In the genomic region with DNA sequence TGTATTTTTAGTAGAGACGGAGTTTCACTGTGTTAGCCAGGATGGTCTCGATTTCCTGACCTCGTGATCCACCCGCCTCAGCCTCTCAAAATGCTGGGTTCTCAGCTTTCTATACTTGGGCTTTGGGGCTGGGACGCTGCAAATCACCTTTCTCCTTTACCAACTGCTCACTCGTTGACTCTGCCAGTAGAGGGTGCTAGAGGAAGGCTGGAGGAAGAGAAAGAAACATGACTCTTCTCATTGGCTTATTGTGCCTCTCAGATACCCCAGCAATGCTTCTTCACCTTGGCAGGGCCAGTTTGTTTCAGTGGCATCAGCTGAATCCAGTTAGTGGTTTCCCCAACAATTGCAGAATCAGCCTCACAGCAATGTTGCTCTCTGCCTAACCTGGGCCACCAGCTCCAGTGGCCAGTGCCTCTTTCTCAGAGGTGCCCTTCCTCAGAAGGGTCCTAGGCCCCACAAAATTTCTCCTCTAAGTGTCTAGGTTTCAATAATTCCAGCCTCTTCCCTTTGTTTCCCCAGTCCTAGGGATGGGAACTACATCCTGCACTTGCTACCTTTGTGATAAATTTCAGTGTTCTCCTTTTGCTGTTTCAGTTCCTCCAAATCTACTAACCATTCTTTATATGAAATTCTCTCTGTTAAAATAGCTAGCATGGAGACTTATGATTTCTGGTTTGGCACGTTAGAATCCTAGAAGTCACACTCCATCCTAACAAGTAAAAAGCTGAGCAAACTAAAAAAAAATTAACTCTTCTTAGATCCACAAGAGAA, we compare ENCODE assay signal across 8 cellular contexts.
DNase-seq lines count a peak whose midpoint lies in the region; ATAC-seq and TF ChIP-seq lines count a peak whose summit lies in the region.

No MANE protein-coding gene starts in this region.

- H3K36me3 Mint-ChIP-seq in MCF 10A (ENCODE audit: insufficient read depth, unreplicated experiment) (no peaks in the 10 kb centered on the region), T-cell (no peaks in the 10 kb centered on the region)

- no peak overlapping the region for H3K27ac ChIP-seq in DND-41 (ENCODE audit: low read length)

- no peaks in the 10 kb centered on the region for H3K9me3 ChIP-seq in DND-41 (ENCODE audit: insufficient read depth, low read length, severe bottlenecking)

- peak; percentile 37 for DNase-seq in DND-41
- DNase-seq in HT1080 (ENCODE audit: low read depth), result peak; percentile 66
- DNase-seq in NOMO-1 treated with DMSO at 0.1 percent for 48 hours (lab: John Stamatoyannopoulos, UW; ENCODE audit: unreplicated experiment), result peak; percentile 20
- DNase-seq in MCF 10A (ENCODE audit: unreplicated experiment), result peak; percentile 84
- peak; percentile 30 for DNase-seq in medulla oblongata (ENCODE audit: extremely low spot score)
- no peak for DNase-seq in T-cell

- TF ChIP-seq CTCF in DND-41 (IDR thresholded peaks at IDR 0.05; ENCODE audit: borderline replicate concordance, extremely low read depth, low read length, poor library complexity, severe bottlenecking), result peak; percentile 65
- TF ChIP-seq CTCF in MCF 10A (IDR thresholded peaks at IDR 0.05; ENCODE audit: unreplicated experiment), result peak; percentile 78

- H3K9me3 Mint-ChIP-seq in MCF 10A (ENCODE audit: unreplicated experiment), result peaks cover 10% of the 10 kb centered on the region
- peaks cover 3 to 18% (median 8%) of the 10 kb centered on the region in 3 donors for H3K9me3 Mint-ChIP-seq in T-cell

- no peaks in the 10 kb centered on the region for H3K4me1 ChIP-seq in DND-41 (ENCODE audit: insufficient read depth, low read length)

- no peak overlapping the region for H2AFZ ChIP-seq in DND-41 (ENCODE audit: low read depth, low read length)

- no peak overlapping the region for H3K9ac ChIP-seq in DND-41 (ENCODE audit: low read depth, low read length)

- H3K4me3 Mint-ChIP-seq in MCF 10A (ENCODE audit: unreplicated experiment), result no peak overlapping the region
- H3K4me3 Mint-ChIP-seq in T-cell, result no peak overlapping the region

- intact Hi-C loops in MCF 10A (cut with micrococcal nuclease), result loop anchor here (1.0 to 5.0 kb wide), 5 partner anchors 185 to 582 kb away; partner anchors contain the start of gene PANX1

- H3K4me2 ChIP-seq in DND-41 (ENCODE audit: insufficient read depth, low read length), result no peak overlapping the region

- H3K36me3 ChIP-seq in DND-41 (ENCODE audit: insufficient read depth, low read length), result no peaks in the 10 kb centered on the region

- POLR2A ChIA-PET in MCF 10A (lab: Yijun Ruan, JAX), result interaction anchor here (0.7 to 1.5 kb wide), 5 partner anchors 184 to 324 kb away, joined by 3 to 5 read pairs (median 3); partner anchors contain the start of gene PANX1
- POLR2A ChIA-PET in T-cell (lab: Charles Lee), result no interaction called here

- no peaks in the 10 kb centered on the region for H3K27me3 ChIP-seq in DND-41 (ENCODE audit: insufficient read depth, low read length, poor library complexity)

- no TSS peak for BruUV-seq in MCF 10A (replicated peaks; lab: Mats Ljungman, UMichigan)

- no peak overlapping the region for H3K27ac Mint-ChIP-seq in MCF 10A (ENCODE audit: low read depth, unreplicated experiment)
- no peak overlapping the region for H3K27ac Mint-ChIP-seq in T-cell

- no peaks in the 10 kb centered on the region for H3K4me1 Mint-ChIP-seq in MCF 10A (ENCODE audit: insufficient read depth, unreplicated experiment)
- no peaks in the 10 kb centered on the region for H3K4me1 Mint-ChIP-seq in T-cell

- peak; percentile 73; the same call in 2 of the 3 replicates for ATAC-seq in DND-41 (ENCODE audit: insufficient read depth, low read depth)
- ATAC-seq in GM19324 (IDR thresholded peaks at IDR 0.05; ENCODE audit: low FRiP score, unreplicated experiment), result peak; percentile 63
- ATAC-seq in GM18873 (IDR thresholded peaks at IDR 0.05; ENCODE audit: low FRiP score, unreplicated experiment), result no peak
- ATAC-seq in T-cell (replicated peaks in 1 of 4), result no peak

- no peaks in the 10 kb centered on the region for H4K20me1 ChIP-seq in DND-41 (ENCODE audit: insufficient read depth, low read length)

- H3K4me3 ChIP-seq in DND-41 (ENCODE audit: low read depth in 1 of 2, low read length in 2 of 2), result no peak overlapping the region

- H3K27me3 Mint-ChIP-seq in MCF 10A (ENCODE audit: insufficient read depth, unreplicated experiment) (no peaks in the 10 kb centered on the region), T-cell (peaks cover 22 to 43% of the 10 kb centered on the region in 2 donors)

- CTCF ChIA-PET in MCF 10A (lab: Yijun Ruan, JAX) (interaction anchor here (0.6 to 6.0 kb wide), 54 partner anchors 9 to 760 kb away, joined by 3 to 44 read pairs (median 4); partner anchors contain the start of gene PANX1), T-cell (lab: Charles Lee) (interaction anchor here in 1 of 2 donors (0.6 kb wide), 1 partner anchor 29 kb away, joined by 4 read pairs; no protein-coding TSS in a partner anchor)

- H3K79me2 ChIP-seq in DND-41 (ENCODE audit: insufficient read depth, low read length), result no peaks in the 10 kb centered on the region

Comparison
In these comparisons a context has a peak if more than half of its experiments do, and no peak if none do; other contexts are left out.
1. ATAC-seq: peak in DND-41 (single experiment) and GM19324 (single experiment); none in GM18873 (single experiment) and T-cell (0 of 4).
2. DNase-seq: peak in DND-41 (single experiment), HT1080 (single experiment), NOMO-1 treated with DMSO at 0.1 percent for 48 hours (single experiment), MCF 10A (single experiment) and medulla oblongata (single experiment); none in T-cell (0 of 34).